ENCODE assay signal across 17 cellular contexts in the genomic region with DNA sequence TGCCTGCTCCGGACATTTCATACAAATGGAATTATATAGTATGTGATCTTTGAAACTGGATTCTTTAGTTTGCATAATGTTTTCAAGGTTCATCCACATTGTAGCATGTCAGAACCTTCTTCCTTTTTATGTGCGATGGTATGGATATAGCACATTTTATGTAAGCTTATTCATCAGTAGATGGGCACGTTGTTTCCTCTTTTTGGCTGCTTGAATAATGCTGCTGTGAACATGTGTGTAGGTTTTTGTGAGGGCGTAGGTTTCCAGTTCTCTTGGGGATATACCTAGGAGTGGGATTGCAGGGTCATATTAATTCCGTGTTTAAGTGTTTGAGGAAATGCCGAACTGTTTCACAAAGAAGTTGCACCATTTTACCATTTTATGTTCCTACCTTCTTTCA.
"Had no signal": no experiment of that assay in that cellular context is flagged by ENCODE, and none has a peak within 500 bp of the region (broad histone marks: within the 10 kb centered on the region; RNA-seq: fewer than 3 reads in every experiment).

No MANE protein-coding gene starts in this region.

- H3K27me3 Mint-ChIP-seq: activated B cell treated with CpG ODN at 0.5 μM for 24 hours; activated naive CD8-positive, alpha-beta T cell treated with anti-CD3 and anti-CD28 coated beads, Interleukin-2, amount 50 U/mL, for 24 hours had no signal

- H3K9me3 Mint-ChIP-seq: activated B cell treated with CpG ODN at 0.5 μM for 24 hours; activated naive CD4-positive, alpha-beta T cell treated with anti-CD3 and anti-CD28 coated beads for 36 hours; activated naive CD8-positive, alpha-beta T cell treated with anti-CD3 and anti-CD28 coated beads, Interleukin-2, amount 50 U/mL, for 24 hours; activated T-helper 2 cell treated with anti-CD3 and anti-CD28 coated beads, Interferon-gamma antibody, Interleukin-2, Interleukin-4, amounts not matched to agents 10 μg/mL and 5 μg/mL and 100 μg/mL, durations not matched to agents 14 hours and 24 hours and 36 hours had no signal

- ATAC-seq: activated naive CD8-positive, alpha-beta T cell treated with anti-CD3 and anti-CD28 coated beads, Interleukin-2, amount 50 U/mL, for 24 hours; heart right ventricle; pancreas; sciatic nerve had no signal

- H3K27ac Mint-ChIP-seq: activated B cell treated with CpG ODN at 0.5 μM for 24 hours; activated naive CD4-positive, alpha-beta T cell treated with anti-CD3 and anti-CD28 coated beads for 36 hours; activated T-helper 2 cell treated with anti-CD3 and anti-CD28 coated beads, Interferon-gamma antibody, Interleukin-2, Interleukin-4, amounts not matched to agents 10 μg/mL and 5 μg/mL and 100 μg/mL, durations not matched to agents 14 hours and 24 hours and 36 hours had no signal

- H3K4me3 Mint-ChIP-seq: activated B cell treated with CpG ODN at 0.5 μM for 24 hours; activated naive CD4-positive, alpha-beta T cell treated with anti-CD3 and anti-CD28 coated beads for 36 hours; activated naive CD8-positive, alpha-beta T cell treated with anti-CD3 and anti-CD28 coated beads, Interleukin-2, amount 50 U/mL, for 24 hours had no signal

- DNase-seq: activated B cell treated with CpG ODN at 0.5 μM for 24 hours; activated CD4-positive, alpha-beta T cell treated with anti-CD3 and anti-CD28 coated beads, Interleukin-2, amount 50 U/mL, for 1 hour; activated CD8-positive, alpha-beta memory T cell treated with anti-CD3 and anti-CD28 coated beads for 24 hours; activated naive CD4-positive, alpha-beta T cell treated with anti-CD3 and anti-CD28 coated beads for 36 hours; activated naive CD8-positive, alpha-beta T cell treated with anti-CD3 and anti-CD28 coated beads, Interleukin-2, amount 50 U/mL, for 24 hours; aorta; cerebellar nuclear complex; effector memory CD4-positive, alpha-beta T cell; heart right ventricle; midbrain; pancreas; spleen; stomach; testis; upper lobe of left lung had no signal
